ENCODE assay signal across 5 cellular contexts in genomic region chr13:108349269-108349668, GRCh38.
"Had no signal": no experiment of that assay in that cellular context is flagged by ENCODE, and none has a peak within 500 bp of the region (broad histone marks: within the 10 kb centered on the region; RNA-seq: fewer than 3 reads in every experiment).

No MANE protein-coding gene starts in this region.

- FAIRE-seq: HTR-8/SVneo had no signal

- H3K9ac ChIP-seq: KMS-11 had no signal

- H3K27ac ChIP-seq: HL-60, KMS-11 had no signal

- DNase-seq: KBM-7, KG1 had no signal

- H3K4me2 ChIP-seq: KMS-11 had no signal
